ENCODE assay signal across 1 cellular context in the genomic region with DNA sequence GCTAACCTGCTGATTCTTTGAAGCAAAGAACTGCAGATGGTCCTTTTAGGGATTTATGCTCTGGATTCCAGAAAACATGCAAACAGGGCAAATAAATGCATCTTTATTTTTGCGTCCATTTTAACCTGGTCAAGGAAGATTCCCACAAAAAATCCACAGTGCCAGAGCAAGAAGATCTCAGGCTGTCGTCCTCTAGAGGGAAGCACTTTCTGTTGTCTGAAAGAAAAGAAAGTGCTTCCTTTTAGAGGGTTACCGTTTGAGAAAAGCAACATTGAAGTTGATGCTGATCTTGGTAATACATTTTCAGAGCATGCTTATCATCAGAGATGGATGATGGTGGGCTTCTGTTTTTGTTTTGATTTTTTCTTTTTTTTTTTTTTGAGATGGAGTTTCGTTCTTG.
TF ChIP-seq lines count a peak whose summit lies in the region.

No MANE protein-coding gene starts in this region.

TF ChIP-seq in H1, 55 proteins besides CTCF, POLR2A, EP300 and RAD21:
- no peak for TF ChIP-seq NANOG (IDR thresholded peaks at IDR 0.05; ENCODE audit: insufficient read depth, low read depth, low read length, poor library complexity, severe bottlenecking)
